21 cellular contexts compared by ENCODE assay signal in the genomic region with DNA sequence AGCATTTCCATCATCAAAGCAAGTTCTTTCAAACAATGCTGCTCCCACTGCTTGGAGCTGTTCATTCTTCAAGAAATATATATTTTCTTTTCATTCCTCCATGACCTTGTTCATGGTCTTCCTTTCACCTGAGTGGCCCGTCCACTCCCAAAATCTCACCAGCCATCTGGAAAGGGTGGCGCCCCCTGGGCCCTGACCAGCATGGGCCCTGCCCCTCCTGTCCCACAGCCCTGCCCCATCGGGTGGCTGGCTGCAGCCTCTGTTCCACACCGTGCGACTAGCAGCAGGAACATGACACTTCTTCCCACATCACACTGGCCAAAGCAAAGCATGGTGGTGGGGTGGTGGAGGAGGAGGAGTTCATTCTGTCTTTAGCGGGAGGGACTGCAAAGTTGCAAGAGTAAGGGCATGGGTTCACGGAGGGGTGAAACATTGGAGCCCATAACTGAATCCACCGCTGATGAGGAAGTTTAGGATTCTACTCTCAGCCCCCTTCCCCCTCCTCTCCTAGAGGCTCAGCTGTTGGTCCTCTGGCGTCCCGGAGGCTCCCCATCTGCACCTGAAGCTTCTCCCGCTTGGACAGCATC.
DNase-seq lines count a peak whose midpoint lies in the region; ATAC-seq and TF ChIP-seq lines count a peak whose summit lies in the region.
"Had no signal": no experiment of that assay in that cellular context is flagged by ENCODE, and none has a peak within 500 bp of the region (broad histone marks: within the 10 kb centered on the region; RNA-seq: fewer than 3 reads in every experiment).

No MANE protein-coding gene starts in this region.

- intact Hi-C loops in Right ventricle myocardium inferior (cut with DNase I) = no loop called here

- no peak overlapping the region for H2BK120ac ChIP-seq in trophoblast cell (ENCODE audit: insufficient read depth, low read length, poor library complexity)

- 92 to 100% methylated on average over 1 to 8 of the region's 11 CpGs for WGBS in endodermal cell (ENCODE audit: insufficient coverage in 1 of 2, insufficient read length in 1 of 2), 2 experiments
- no CpG with 5 or more reads among the region's 11 CpGs for WGBS in trophoblast cell (ENCODE audit: extremely low coverage, insufficient coverage, insufficient read length)

- H4K12ac ChIP-seq in trophoblast cell (ENCODE audit: low read depth, low read length) = no peak overlapping the region

- H3K27me3 ChIP-seq in right atrium auricular region = no peaks in the 10 kb centered on the region
- H3K27me3 ChIP-seq in endodermal cell (ENCODE audit: control insufficient read depth, insufficient read depth, low read length, poor library complexity, severe bottlenecking) = no peaks in the 10 kb centered on the region
- H3K27me3 ChIP-seq in trophoblast cell (ENCODE audit: insufficient read depth, low read length) = no peaks in the 10 kb centered on the region

- H3K23ac ChIP-seq in trophoblast cell (ENCODE audit: low read length) = no peak overlapping the region

- H3K27ac Mint-ChIP-seq in endodermal cell = no peak overlapping the region
- H3K27ac Mint-ChIP-seq in glutamatergic neuron (ENCODE audit: unreplicated experiment) = no peak overlapping the region
- H3K27ac Mint-ChIP-seq: CD8-positive, alpha-beta memory T cell; GM23338 had no signal

- H3K9me3 Mint-ChIP-seq in endodermal cell (no peaks in the 10 kb centered on the region), glutamatergic neuron (ENCODE audit: unreplicated experiment) (peaks cover 2% of the 10 kb centered on the region)
- H3K9me3 Mint-ChIP-seq: CD8-positive, alpha-beta memory T cell; GM23338 had no signal

- no peak overlapping the region for H2AK5ac ChIP-seq in trophoblast cell (ENCODE audit: low read length)

- H2AFZ ChIP-seq in trophoblast cell (ENCODE audit: insufficient read depth, low read length, poor library complexity) = no peak overlapping the region
- H2AFZ ChIP-seq: GM23338 had no signal

- ATAC-seq in Right ventricle myocardium inferior = no peak
- ATAC-seq: GM23338, PC-3, SK-N-SH treated with all-trans-retinoic acid at 6 μM for 48 hours had no signal

- no peak overlapping the region for H3K18ac ChIP-seq in trophoblast cell (ENCODE audit: low read length)

- no peaks in the 10 kb centered on the region for H3K36me3 Mint-ChIP-seq in endodermal cell (ENCODE audit: low read depth)
- H3K36me3 Mint-ChIP-seq in glutamatergic neuron (ENCODE audit: unreplicated experiment) = no peaks in the 10 kb centered on the region
- H3K36me3 Mint-ChIP-seq: CD8-positive, alpha-beta memory T cell had no signal

- H3K4me3 ChIP-seq in right atrium auricular region (no peak overlapping the region), endodermal cell (ENCODE audit: low read length) (no peak overlapping the region), trophoblast cell (ENCODE audit: low read depth, low read length) (peak overlapping the region; percentile 21)
- H3K4me3 ChIP-seq: GM23338 had no signal

- no peak overlapping the region for H3K4me3 Mint-ChIP-seq in endodermal cell
- no peak overlapping the region for H3K4me3 Mint-ChIP-seq in glutamatergic neuron (ENCODE audit: unreplicated experiment)
- H3K4me3 Mint-ChIP-seq: CD8-positive, alpha-beta memory T cell; GM23338 had no signal

- no peaks in the 10 kb centered on the region for H3K27me3 Mint-ChIP-seq in endodermal cell (ENCODE audit: insufficient read depth)
- H3K27me3 Mint-ChIP-seq in glutamatergic neuron (ENCODE audit: unreplicated experiment) = peaks cover 4% of the 10 kb centered on the region
- H3K27me3 Mint-ChIP-seq: CD8-positive, alpha-beta memory T cell had no signal

- H3K9me3 ChIP-seq in right atrium auricular region (no peaks in the 10 kb centered on the region), endodermal cell (ENCODE audit: control insufficient read depth, low read length) (no peaks in the 10 kb centered on the region), trophoblast cell (ENCODE audit: insufficient read depth, low read depth, low read length) (peaks cover 6% of the 10 kb centered on the region)

- no peak overlapping the region for H2BK5ac ChIP-seq in trophoblast cell (ENCODE audit: low read depth, low read length, poor library complexity)

- H4K8ac ChIP-seq in trophoblast cell (ENCODE audit: low read depth, low read length) = no peak overlapping the region

- H4K91ac ChIP-seq in trophoblast cell (ENCODE audit: low read depth, low read length) = no peak overlapping the region

- DNase-seq in right atrium auricular region (ENCODE audit: low spot score) (peak; percentile 54), Right ventricle myocardium inferior (ENCODE audit: missing footprints) (no peak), endodermal cell (peak; percentile 32), trophoblast cell (no peak), NCI-H2227 (lab: John Stamatoyannopoulos, UW; ENCODE audit: unreplicated experiment) (no peak), NCI-H187 treated with DMSO at 0.1 percent for 48 hours (lab: John Stamatoyannopoulos, UW) (no peak), glutamatergic neuron (no peak)
- DNase-seq: Calu3; CD8-positive, alpha-beta memory T cell; HCEC 1CT; KBM-7; MM.1S; NCI-H1694; NCI-H446 treated with DMSO at 0.1 percent for 48 hours; NCI-H526 treated with DMSO at 0.1 percent for 48 hours; PC-3; SHP77 had no signal

- H3K4me1 Mint-ChIP-seq in endodermal cell (peaks cover 2% of the 10 kb centered on the region), glutamatergic neuron (ENCODE audit: low read depth, unreplicated experiment) (peaks cover 10% of the 10 kb centered on the region)
- H3K4me1 Mint-ChIP-seq: CD8-positive, alpha-beta memory T cell had no signal

- TF ChIP-seq CTCF in right atrium auricular region (IDR thresholded peaks at IDR 0.05) (no peak), endodermal cell (conservative IDR thresholded peaks at IDR 0.05) (no peak), glutamatergic neuron (IDR thresholded peaks at IDR 0.05; ENCODE audit: partially characterized antibody, unreplicated experiment) (no peak)

- H3K9ac ChIP-seq in endodermal cell (ENCODE audit: extremely low read depth, low read length, poor library complexity, severe bottlenecking) (no peak overlapping the region), trophoblast cell (ENCODE audit: low read length) (no peak overlapping the region)

- no peak overlapping the region for H3K4ac ChIP-seq in trophoblast cell (ENCODE audit: low read depth, low read length)

- H3K14ac ChIP-seq in trophoblast cell (ENCODE audit: low read length) = no peak overlapping the region

- H3K4me2 ChIP-seq in trophoblast cell (ENCODE audit: low read length) = no peak overlapping the region
- H3K4me2 ChIP-seq: GM23338 had no signal

- H3K36me3 ChIP-seq in right atrium auricular region = no peaks in the 10 kb centered on the region
- no peaks in the 10 kb centered on the region for H3K36me3 ChIP-seq in endodermal cell (ENCODE audit: control insufficient read depth, insufficient read depth, low read length)
- H3K36me3 ChIP-seq in trophoblast cell (ENCODE audit: control insufficient read depth in 1 of 2, insufficient read depth in 2 of 2, low read length in 2 of 2) = no peaks in the 10 kb centered on the region

- no peak overlapping the region for H2BK12ac ChIP-seq in trophoblast cell (ENCODE audit: low read length)

- H3K79me1 ChIP-seq in trophoblast cell (ENCODE audit: low read length) = no peaks in the 10 kb centered on the region

- H3K27ac ChIP-seq in right atrium auricular region (no peak overlapping the region), endodermal cell (ENCODE audit: low read depth, low read length) (no peak overlapping the region), trophoblast cell (ENCODE audit: low read depth, low read length) (no peak overlapping the region)
- H3K27ac ChIP-seq: C4-2B, HL-60 had no signal

- H3K4me1 ChIP-seq in right atrium auricular region (peaks cover 0 to 6% of the 10 kb centered on the region in 2 donors), endodermal cell (ENCODE audit: control insufficient read depth, insufficient read depth, low read length) (no peaks in the 10 kb centered on the region), trophoblast cell (ENCODE audit: control insufficient read depth in 1 of 2, insufficient read depth in 2 of 2, low read length in 2 of 2) (no peaks in the 10 kb centered on the region)

- H3K79me2 ChIP-seq in trophoblast cell (ENCODE audit: control insufficient read depth, insufficient read depth, low read length, poor library complexity) = no peaks in the 10 kb centered on the region

Comparison
In these comparisons a context has a peak if more than half of its experiments do, and no peak if none do; other contexts are left out.
1. DNase-seq: peak in right atrium auricular region (single experiment) and endodermal cell (single experiment); none in Right ventricle myocardium inferior (single experiment), trophoblast cell (0 of 2), NCI-H2227 (single experiment), NCI-H187 treated with DMSO at 0.1 percent for 48 hours (single experiment) and glutamatergic neuron (single experiment).